11 cellular contexts compared by ENCODE assay signal in genomic region chr7:22696672-22697071, GRCh38. TPM values are rescaled to one million over a fixed set of nuclear protein-coding genes. Genes with fewer than 3 reads are reported as not detected.
DNase-seq lines count a peak whose midpoint lies in the region; FAIRE-seq and TF ChIP-seq lines count a peak whose summit lies in the region.
"Had no signal": no experiment of that assay in that cellular context is flagged by ENCODE, and none has a peak within 500 bp of the region (broad histone marks: within the 10 kb centered on the region; RNA-seq: fewer than 3 reads in every experiment).

No MANE protein-coding gene starts in this region.

- no peak for DNase-seq in GM12892 (ENCODE audit: insufficient read length)
- DNase-seq in RWPE1 (ENCODE audit: low spot score): peak; percentile 10
- peak; percentile 77 for DNase-seq in epithelial cell of esophagus (ENCODE audit: low read depth)
- no peak for DNase-seq in NCI-H1048 (lab: John Stamatoyannopoulos, UW)
- DNase-seq in small intestine: no peak
- no peak for DNase-seq in DMS114 treated with DMSO at 0.1 percent for 48 hours (lab: John Stamatoyannopoulos, UW; ENCODE audit: unreplicated experiment)
- no peak for DNase-seq in Peyer's patch
- DNase-seq: activated CD4-positive, CD25-positive, alpha-beta regulatory T cell treated with anti-CD3 and anti-CD28 coated beads, Interleukin-2, amount 50 U/mL, for 72 hours; DMS 273 treated with DMSO at 0.1 percent for 48 hours had no signal

- FAIRE-seq in GM12892 (lab: Jason Lieb, UNC) (peak; percentile 70), small intestine (lab: Jason Lieb, UNC) (no peak)
- FAIRE-seq: frontal cortex had no signal

- TF ChIP-seq CTCF in RWPE1 (conservative IDR thresholded peaks at IDR 0.05; ENCODE audit: low read depth) (no peak), epithelial cell of esophagus (IDR thresholded peaks at IDR 0.05; ENCODE audit: insufficient read depth, low read depth, low read length, missing control alignments) (no peak), Peyer's patch (IDR thresholded peaks at IDR 0.05) (no peak)

- CTCF ChIA-PET in RWPE1 (lab: Yijun Ruan, JAX): interaction anchor here (0.6 to 0.7 kb wide), 3 partner anchors 8 to 24 kb away, joined by 3 to 4 read pairs (median 4); no protein-coding TSS in a partner anchor

- POLR2A ChIA-PET in RWPE1 (lab: Yijun Ruan, JAX; ENCODE audit: low non-redundant PET): interaction anchor here (0.6 kb wide), 1 partner anchor 131 kb away, joined by 6 read pairs; no protein-coding TSS in a partner anchor

- no peaks in the 10 kb centered on the region for H3K9me3 ChIP-seq in small intestine (ENCODE audit: control insufficient read depth, low read depth)
- H3K9me3 ChIP-seq in Peyer's patch: no peaks in the 10 kb centered on the region

- no peak overlapping the region for H3K4me3 ChIP-seq in ACC112 (ENCODE audit: low read depth, low read length)
- no peak overlapping the region for H3K4me3 ChIP-seq in epithelial cell of esophagus (ENCODE audit: low read length)
- no peak overlapping the region for H3K4me3 ChIP-seq in small intestine (ENCODE audit: low read depth in 1 of 2, low read length in 2 of 2)
- no peak overlapping the region for H3K4me3 ChIP-seq in Peyer's patch

- TF ChIP-seq POLR2A in GM12892 (IDR thresholded peaks at IDR 0.05; ENCODE audit: low read depth, low read length) (no peak), Peyer's patch (IDR thresholded peaks at IDR 0.05) (no peak)

- H3K27me3 ChIP-seq in ACC112 (ENCODE audit: insufficient read depth, low read length) (no peaks in the 10 kb centered on the region), small intestine (ENCODE audit: control insufficient read depth in 2 of 2, insufficient read depth in 2 of 2, low read length in 2 of 2) (no peaks in the 10 kb centered on the region), Peyer's patch (no peaks in the 10 kb centered on the region)

- H3K4me1 ChIP-seq in ACC112 (ENCODE audit: control insufficient read depth, insufficient read depth, low read length, unreplicated experiment): peaks cover 36% of the 10 kb centered on the region
- H3K4me1 ChIP-seq in small intestine (ENCODE audit: control insufficient read depth in 2 of 2, insufficient read depth in 1 of 2, low read depth in 1 of 2, low read length in 1 of 2): no peaks in the 10 kb centered on the region
- H3K4me1 ChIP-seq in Peyer's patch: peaks cover 0 to 5% (median 0%) of the 10 kb centered on the region in 4 donors

- H3K36me3 ChIP-seq in ACC112 (ENCODE audit: insufficient read depth, low read length) (no peaks in the 10 kb centered on the region), small intestine (ENCODE audit: control insufficient read depth in 2 of 2, insufficient read depth in 2 of 2, low read length in 2 of 2) (no peaks in the 10 kb centered on the region), Peyer's patch (no peaks in the 10 kb centered on the region)

- peak overlapping the region; percentile 27; the same call in 1 of the 2 replicates for H3K27ac ChIP-seq in ACC112 (ENCODE audit: low read depth, low read length)
- H3K27ac ChIP-seq in RWPE1: no peak overlapping the region
- H3K27ac ChIP-seq in small intestine (ENCODE audit: low read depth in 1 of 2, low read length in 1 of 2): no peak overlapping the region
- peak overlapping the region in 1 of 4 donors; percentile 50 for H3K27ac ChIP-seq in Peyer's patch

- H2AFZ ChIP-seq in ACC112 (ENCODE audit: low read length, unreplicated experiment): peak overlapping the region; percentile 76

- WGBS in small intestine, 3 donors: 51 to 67% (median 60%) methylated on average over 3 of the region's 3 CpGs

- no peaks in the 10 kb centered on the region for H3K79me2 ChIP-seq in ACC112 (ENCODE audit: control insufficient read depth, insufficient read depth, low read length, unreplicated experiment)

RNA-seq across cellular contexts. Expression of gene IL6, which starts 30.3 kb away (rescaled TPM):
- 0.70 TPM for polyA plus RNA-seq in GM12892 (2012; ENCODE audit: missing spikeins)
- 1 to 10 TPM in 2 of 3 donors, not detected in 1; 2.2 to 4.9 TPM for polyA plus RNA-seq in small intestine
- total RNA-seq in Peyer's patch: 1 to 10 TPM in 1 of 4 donors, under 1 TPM in 1, not detected in 2; 0.94 to 5.0 TPM
- total RNA-seq: frontal cortex had no signal

Comparison
In these comparisons a context has a peak if more than half of its experiments do, and no peak if none do; other contexts are left out.
1. DNase-seq: peak in RWPE1 (single experiment) and epithelial cell of esophagus (single experiment); none in GM12892 (single experiment), NCI-H1048 (single experiment), small intestine (single experiment), DMS114 treated with DMSO at 0.1 percent for 48 hours (single experiment) and Peyer's patch (0 of 3).